ENCODE assay signal across 8 cellular contexts in genomic region chr3:48301814-48302194, GRCh38. TPM values are rescaled to one million over a fixed set of nuclear protein-coding genes. Genes with fewer than 3 reads are reported as not detected.
DNase-seq lines count a peak whose midpoint lies in the region; ATAC-seq, FAIRE-seq and TF ChIP-seq lines count a peak whose summit lies in the region.

No MANE protein-coding gene starts in this region.

- CTCF ChIA-PET in A549 (lab: Yijun Ruan, JAX): interaction anchor here (0.9 kb wide), 1 partner anchor 28 kb away, joined by 3 read pairs; no protein-coding TSS in a partner anchor

- H3K4me1 ChIP-seq in A549 (peaks cover 7% of the 10 kb centered on the region), rectal smooth muscle tissue (ENCODE audit: control insufficient read depth, insufficient read depth, low read length) (peaks cover 14% of the 10 kb centered on the region)

- peak overlapping the region; percentile 83 for H3K27ac Mint-ChIP-seq in activated naive CD8-positive, alpha-beta T cell

- H3K9ac ChIP-seq in rectal smooth muscle tissue (ENCODE audit: low read length): peak overlapping the region; percentile 86

- TF ChIP-seq EP300 in A549 (IDR thresholded peaks at IDR 0.05): no peak

- TF ChIP-seq CTCF in A549 (IDR thresholded peaks at IDR 0.05): no peak
- no peak for TF ChIP-seq CTCF in GM12865 (IDR thresholded peaks at IDR 0.05; ENCODE audit: insufficient read depth, low read depth, low read length, missing control alignments)
- no peak for TF ChIP-seq CTCF in LNCaP clone FGC (IDR thresholded peaks at IDR 0.05; ENCODE audit: control insufficient read depth, extremely low read depth, insufficient read depth)

- TF ChIP-seq RAD21 in A549 (conservative IDR thresholded peaks at IDR 0.05 in 1 of 2, IDR thresholded peaks at IDR 0.05 in 1 of 2): no peak

- peak overlapping the region; percentile 96 for H3K4me2 ChIP-seq in A549

- peaks cover 2% of the 10 kb centered on the region for H3K27me3 Mint-ChIP-seq in activated naive CD8-positive, alpha-beta T cell

- DNase-seq in A549 (ENCODE audit: low read depth in 1 of 2, low spot score in 1 of 2): peak; percentile 22 to 45
- peak; percentile 61 for DNase-seq in GM12865 (ENCODE audit: low read depth)
- DNase-seq in LNCaP clone FGC (ENCODE audit: low read depth): peak; percentile 22
- DNase-seq in left ventricle myocardium superior: no peak
- no peak for DNase-seq in NK-92 treated with Interleukin-12 subunit alpha and Interleukin-12 subunit beta, amount 100 ng/mL, for 24 hours (lab: John Stamatoyannopoulos, UW)
- DNase-seq in activated effector memory CD4-positive, alpha-beta T cell treated with Interleukin-2 at 50 U/mL for 16 hours: no peak

- H3K4me3 ChIP-seq in A549 (peak overlapping the region; percentile 82), GM12865 (ENCODE audit: low read depth, low read length) (peak overlapping the region; percentile 56), LNCaP clone FGC (ENCODE audit: low read depth, low read length) (peak overlapping the region; percentile 92), rectal smooth muscle tissue (ENCODE audit: low read length) (peak overlapping the region; percentile 93)

- peak overlapping the region; percentile 92 for H3K4me3 Mint-ChIP-seq in activated naive CD8-positive, alpha-beta T cell

- H3K9me3 ChIP-seq in A549: no peaks in the 10 kb centered on the region

- no peak for FAIRE-seq in A549 (lab: Jason Lieb, UNC)

- no peaks in the 10 kb centered on the region for H3K9me3 Mint-ChIP-seq in activated naive CD8-positive, alpha-beta T cell (ENCODE audit: low read depth)

- POLR2A ChIA-PET in A549 (lab: Yijun Ruan, JAX): interaction anchor here (1.0 kb wide), 2 partner anchors 13 to 97 kb away, joined by 3 read pairs; no protein-coding TSS in a partner anchor

- H3K27me3 ChIP-seq in rectal smooth muscle tissue (ENCODE audit: control insufficient read depth, insufficient read depth, low read length): no peaks in the 10 kb centered on the region

- ATAC-seq in A549 (peak; percentile 54 to 66; a peak in 5 of 6 replicates), left ventricle myocardium superior (peak; percentile 11)

- peaks cover 2% of the 10 kb centered on the region for H3K36me3 ChIP-seq in rectal smooth muscle tissue (ENCODE audit: control insufficient read depth, insufficient read depth, low read length)

- peaks cover 41% of the 10 kb centered on the region for H3K4me1 Mint-ChIP-seq in activated naive CD8-positive, alpha-beta T cell (ENCODE audit: low read depth)

- H3K36me3 Mint-ChIP-seq in activated naive CD8-positive, alpha-beta T cell: peaks cover 10% of the 10 kb centered on the region

- WGBS in A549 (ENCODE audit: missing lambda C conversion rate): 10% methylated on average over 11 of the region's 11 CpGs

- intact Hi-C loops in left ventricle myocardium superior (cut with micrococcal nuclease): no loop called here

- H3K27ac ChIP-seq in A549: peak overlapping the region; percentile 97 to 99
- peak overlapping the region; percentile 96 for H3K27ac ChIP-seq in rectal smooth muscle tissue (ENCODE audit: low read depth, low read length)

- TF ChIP-seq POLR2A in A549 (IDR thresholded peaks at IDR 0.05; ENCODE audit: low read length): no peak

TF ChIP-seq in A549, 52 proteins besides CTCF, POLR2A, EP300 and RAD21:
- TF ChIP-seq ATOH8 (CRISPR knock-in tag; IDR thresholded peaks at IDR 0.05; ENCODE audit: low read depth): no peak
- TF ChIP-seq CEBPB (IDR thresholded peaks at IDR 0.05): no peak
- TF ChIP-seq HEYL (CRISPR knock-in tag; IDR thresholded peaks at IDR 0.05): no peak
- no peak for TF ChIP-seq ZFP36 (IDR thresholded peaks at IDR 0.05; ENCODE audit: borderline replicate concordance, partially characterized antibody)
- TF ChIP-seq FOXS1 (CRISPR knock-in tag; IDR thresholded peaks at IDR 0.05): no peak
- no peak for TF ChIP-seq HMGXB4 (CRISPR knock-in tag; IDR thresholded peaks at IDR 0.05; ENCODE audit: borderline replicate concordance)
- no peak for TF ChIP-seq SMC3 (IDR thresholded peaks at IDR 0.05)
- TF ChIP-seq E2F6 (IDR thresholded peaks at IDR 0.05; ENCODE audit: borderline replicate concordance, low read depth): no peak
- no peak for TF ChIP-seq RCOR1 (IDR thresholded peaks at IDR 0.05; ENCODE audit: low read depth, low read length)
- TF ChIP-seq TFCP2L1 (CRISPR knock-in tag; IDR thresholded peaks at IDR 0.05): no peak
- TF ChIP-seq MAFK (IDR thresholded peaks at IDR 0.05; ENCODE audit: partially characterized antibody): no peak
- TF ChIP-seq NR3C1 (IDR thresholded peaks at IDR 0.05): no peak
- no peak for TF ChIP-seq JUNB (IDR thresholded peaks at IDR 0.05)
- TF ChIP-seq PHF8 (IDR thresholded peaks at IDR 0.05; ENCODE audit: borderline replicate concordance, low read depth): no peak; the same call in 1 of the 2 replicates
- no peak for TF ChIP-seq MAX (IDR thresholded peaks at IDR 0.05)
- no peak for TF ChIP-seq KDM5A (IDR thresholded peaks at IDR 0.05)
- no peak for TF ChIP-seq CHD4 (IDR thresholded peaks at IDR 0.05; ENCODE audit: borderline replicate concordance)
TF ChIP-seq in A549: peak in this region for 0.

RNA-seq across cellular contexts. Expression of gene NME6, which starts 0.6 kb away (rescaled TPM):
- 20.5 and 22.7 TPM in 2 replicates for polyA plus RNA-seq in A549 (2011; rRNA removed)
- polyA plus RNA-seq in A549 (2012; cell fraction: cytosol; rRNA removed): 31.0 and 35.2 TPM in 2 replicates
- 13.4 and 14.3 TPM in 2 replicates for polyA plus RNA-seq in A549 (2012; cell fraction: nucleus; rRNA removed)
- 22.8 to 24.0 TPM (median 23.2 TPM) in 3 replicates for polyA plus RNA-seq in A549 (2017; fragmentation: RNase III; extraction: RNeasy Plus Mini Kit Qiagen cat#74134 plus additional on column Dnase treatment)
- polyA minus RNA-seq in A549 (2011; rRNA and poly(A)+ RNA removed): 19.2 and 29.3 TPM in 2 replicates
- 21.6 TPM for total RNA-seq in left ventricle myocardium superior

RNA-seq across cellular contexts. Expression of gene SPINK8, which starts 31.7 kb away (rescaled TPM):
- polyA plus RNA-seq in A549 (2011; rRNA removed) (not detected in 2 replicates), A549 (2017; fragmentation: RNase III; extraction: RNeasy Plus Mini Kit Qiagen cat#74134 plus additional on column Dnase treatment) (not detected in 3 replicates)
- polyA plus RNA-seq in A549 (2012; cell fraction: cytosol; rRNA removed): not detected in 2 replicates
- polyA plus RNA-seq in A549 (2012; cell fraction: nucleus; rRNA removed): not detected in 2 replicates
- not detected in 2 replicates for polyA minus RNA-seq in A549 (2011; rRNA and poly(A)+ RNA removed)
- total RNA-seq in left ventricle myocardium superior: not detected

Comparison
In these comparisons a context has a peak if more than half of its experiments do, and no peak if none do; other contexts are left out.
1. DNase-seq: peak in A549 (2 of 2), GM12865 (single experiment) and LNCaP clone FGC (single experiment); none in left ventricle myocardium superior (single experiment), NK-92 treated with Interleukin-12 subunit alpha and Interleukin-12 subunit beta, amount 100 ng/mL, for 24 hours (single experiment) and activated effector memory CD4-positive, alpha-beta T cell treated with Interleukin-2 at 50 U/mL for 16 hours (single experiment).
2. Peak in every context shown above with its lines, with median percentiles within 50 percentile points of each other: H3K4me3 ChIP-seq.